1 cellular context compared by ENCODE assay signal in the genomic region with DNA sequence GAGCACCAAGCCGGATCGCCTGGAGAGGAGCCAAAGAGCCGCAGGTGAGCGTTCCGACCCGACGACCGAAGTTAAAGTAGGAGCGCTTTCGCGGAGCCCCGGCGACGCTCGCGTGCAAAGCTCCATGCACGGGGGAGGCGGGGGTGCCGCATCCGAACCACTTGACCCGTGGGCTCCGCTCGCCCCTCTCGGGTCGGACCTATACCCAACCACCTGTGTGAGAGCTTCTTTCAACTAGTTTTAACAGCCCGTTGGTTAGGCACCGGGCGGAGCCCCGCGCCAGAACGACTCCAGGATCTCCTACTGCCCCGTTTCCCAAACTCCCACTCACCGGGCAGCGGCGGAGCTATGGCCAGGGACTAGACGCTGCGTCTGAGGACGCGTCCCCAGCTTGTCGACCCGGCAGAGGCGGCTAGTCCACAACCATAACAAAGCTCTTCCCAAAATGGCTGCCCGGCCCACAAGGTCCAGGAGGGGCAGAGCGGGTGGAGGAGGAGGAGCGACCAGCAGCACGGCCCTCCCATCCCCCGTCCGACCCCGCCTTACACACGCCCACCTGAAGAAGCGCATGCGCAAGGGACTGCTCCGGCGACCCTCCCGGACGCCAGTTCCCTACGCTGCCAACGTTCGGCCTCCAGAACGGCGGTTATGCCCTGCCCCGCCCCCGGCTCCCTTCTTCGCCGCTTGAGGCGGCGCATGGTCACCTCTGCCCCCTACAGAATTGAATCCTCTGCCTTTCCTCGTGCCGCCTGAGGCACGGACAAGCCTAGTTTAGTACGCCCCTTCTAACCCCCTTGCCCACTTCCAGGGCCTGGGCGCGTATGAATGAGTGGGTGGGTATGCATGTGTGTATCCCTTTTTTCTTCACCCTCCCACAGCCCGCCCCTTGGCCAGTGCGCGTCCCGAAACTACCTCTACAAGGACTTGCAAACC.
TF ChIP-seq lines count a peak whose summit lies in the region.

A gene with protein sequence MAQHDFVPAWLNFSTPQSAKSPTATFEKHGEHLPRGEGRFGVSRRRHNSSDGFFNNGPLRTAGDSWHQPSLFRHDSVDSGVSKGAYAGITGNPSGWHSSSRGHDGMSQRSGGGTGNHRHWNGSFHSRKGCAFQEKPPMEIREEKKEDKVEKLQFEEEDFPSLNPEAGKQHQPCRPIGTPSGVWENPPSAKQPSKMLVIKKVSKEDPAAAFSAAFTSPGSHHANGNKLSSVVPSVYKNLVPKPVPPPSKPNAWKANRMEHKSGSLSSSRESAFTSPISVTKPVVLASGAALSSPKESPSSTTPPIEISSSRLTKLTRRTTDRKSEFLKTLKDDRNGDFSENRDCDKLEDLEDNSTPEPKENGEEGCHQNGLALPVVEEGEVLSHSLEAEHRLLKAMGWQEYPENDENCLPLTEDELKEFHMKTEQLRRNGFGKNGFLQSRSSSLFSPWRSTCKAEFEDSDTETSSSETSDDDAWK (minus strand): TSS at position 453 of the 933 bp plus-strand sequence. CDS start 27,446 bp downstream, outside the sequence.

TF ChIP-seq in GM12878, 131 proteins besides CTCF, POLR2A, EP300 and RAD21 (continued from another document):
- TF ChIP-seq SRF (IDR thresholded peaks at IDR 0.05; ENCODE audit: low read depth in 2 of 2, low read length in 2 of 2) = 0 out of 4 replicates have a peak, but pooled peaks of 1 of the 2 experiments have one; percentile 35
- TF ChIP-seq NRF1 (conservative IDR thresholded peaks at IDR 0.05; ENCODE audit: low read depth, low read length) = peak; percentile 97
